ENCODE assay signal across 7 cellular contexts in genomic region chr11:32333335-32333991, GRCh38.
DNase-seq lines count a peak whose midpoint lies in the region; ATAC-seq and TF ChIP-seq lines count a peak whose summit lies in the region.

No MANE protein-coding gene starts in this region.

- DNase-seq in GM23338 (ENCODE audit: low spot score) (peak; percentile 81), lung (ENCODE audit: low spot score) (peak; percentile 74), D341Med (ENCODE audit: low spot score) (no peak), GF-D8 (lab: John Stamatoyannopoulos, UW) (no peak)
- DNase-seq in activated CD4-positive, alpha-beta T cell treated with anti-CD3 and anti-CD28 coated beads for 24 hours (ENCODE audit: low read depth in 2 of 2) = peak; percentile 7 to 25
- no peak for DNase-seq in effector memory CD4-positive, alpha-beta T cell
- DNase-seq in stimulated activated CD8-positive, alpha-beta memory T cell treated with anti-CD3 and anti-CD28 coated beads, Interleukin-4, amount 100 ng/mL, for 24 hours (ENCODE audit: low read depth) = peak; percentile 7

- H3K4me3 Mint-ChIP-seq in GM23338 = peak overlapping the region; percentile 75

- peaks cover 14% of the 10 kb centered on the region for H3K36me3 Mint-ChIP-seq in GM23338 (ENCODE audit: low read depth)

- 3 to 7% methylated on average over 57 of the region's 57 CpGs for WGBS in lung, 2 donors

- H3K9me3 ChIP-seq in effector memory CD4-positive, alpha-beta T cell (ENCODE audit: control insufficient read depth, low read length) = no peaks in the 10 kb centered on the region
- H3K9me3 ChIP-seq in lung (ENCODE audit: control insufficient read depth in 2 of 2, insufficient read depth in 1 of 2, low read length in 1 of 2) = peaks cover 0 to 6% of the 10 kb centered on the region in 2 donors

- H3K27ac ChIP-seq in GM23338 (ENCODE audit: low read depth) = no peak overlapping the region
- H3K27ac ChIP-seq in effector memory CD4-positive, alpha-beta T cell (ENCODE audit: insufficient read depth, low read length, poor library complexity, severe bottlenecking) = no peak overlapping the region
- H3K27ac ChIP-seq in lung (ENCODE audit: low read depth in 1 of 2, low read length in 1 of 2) = no peak overlapping the region

- TF ChIP-seq CTCF in GM23338 (conservative IDR thresholded peaks at IDR 0.05; ENCODE audit: low read depth in 2 of 2) (peak; percentile 52 to 55), lung (IDR thresholded peaks at IDR 0.05; ENCODE audit: control extremely low read depth, extremely low read depth) (no peak)

- peaks cover 29% of the 10 kb centered on the region for H3K9me3 Mint-ChIP-seq in GM23338

- H3K4me3 ChIP-seq in GM23338 (peak overlapping the region; percentile 66), lung (no peak overlapping the region)
- peak overlapping the region; percentile 68 for H3K4me3 ChIP-seq in effector memory CD4-positive, alpha-beta T cell (ENCODE audit: insufficient read depth, low read depth, low read length, poor library complexity, severe bottlenecking)

- H3K4me1 ChIP-seq in GM23338 (ENCODE audit: insufficient read depth) (peaks cover 9% of the 10 kb centered on the region; the same call in 1 of the 2 replicates), lung (ENCODE audit: control insufficient read depth in 2 of 2, insufficient read depth in 2 of 2, low read length in 2 of 2) (peaks cover 0 to 2% of the 10 kb centered on the region in 2 donors)
- H3K4me1 ChIP-seq in effector memory CD4-positive, alpha-beta T cell (ENCODE audit: control insufficient read depth, insufficient read depth, low read length, poor library complexity, severe bottlenecking) = peaks cover 3% of the 10 kb centered on the region

- H3K9me2 ChIP-seq in GM23338 (ENCODE audit: insufficient read depth) = peaks cover 6% of the 10 kb centered on the region; the same call in 1 of the 2 replicates

- peaks cover 14% of the 10 kb centered on the region for H3K4me1 Mint-ChIP-seq in GM23338

- H3K79me2 ChIP-seq in GM23338 (replicated peaks; ENCODE audit: insufficient read depth) = no peaks in the 10 kb centered on the region

- H2AFZ ChIP-seq in GM23338 = peak overlapping the region; percentile 99

- peaks cover 27% of the 10 kb centered on the region for H3K27me3 Mint-ChIP-seq in GM23338 (ENCODE audit: insufficient read depth, low read depth, poor library complexity)

- no peaks in the 10 kb centered on the region for H4K20me1 ChIP-seq in GM23338 (replicated peaks; ENCODE audit: insufficient read depth)

- peak overlapping the region; percentile 91 for H3K4me2 ChIP-seq in GM23338

- H3K27me3 ChIP-seq in GM23338 (ENCODE audit: insufficient read depth) (peaks cover 42% of the 10 kb centered on the region), lung (ENCODE audit: control insufficient read depth, insufficient read depth) (no peaks in the 10 kb centered on the region)
- H3K27me3 ChIP-seq in effector memory CD4-positive, alpha-beta T cell (replicated peaks; ENCODE audit: control insufficient read depth, insufficient read depth, low read length, poor library complexity, severe bottlenecking) = peaks cover 3% of the 10 kb centered on the region

- peak; percentile 92 for ATAC-seq in GM23338
- peak; percentile 75 for ATAC-seq in lung (ENCODE audit: insufficient read depth, low FRiP score)

- H3K36me3 ChIP-seq in GM23338 (ENCODE audit: insufficient read depth) (no peaks in the 10 kb centered on the region; the same call in 1 of the 2 replicates), lung (ENCODE audit: control insufficient read depth in 2 of 2, insufficient read depth in 2 of 2, low read length in 2 of 2) (no peaks in the 10 kb centered on the region)
- no peaks in the 10 kb centered on the region for H3K36me3 ChIP-seq in effector memory CD4-positive, alpha-beta T cell (ENCODE audit: control insufficient read depth, insufficient read depth, low read length)

- no peak overlapping the region for H3K27ac Mint-ChIP-seq in GM23338

- H3F3A ChIP-seq in GM23338 (replicated peaks; ENCODE audit: low read depth) = peaks cover 6% of the 10 kb centered on the region

TF ChIP-seq in GM23338, 12 proteins besides CTCF, POLR2A, EP300 and RAD21:
- TF ChIP-seq JUNB (IDR thresholded peaks at IDR 0.05; ENCODE audit: unreplicated experiment) = no peak
- TF ChIP-seq NANOG (IDR thresholded peaks at IDR 0.05; ENCODE audit: borderline replicate concordance) = no peak
- TF ChIP-seq POLR2AphosphoS5 (IDR thresholded peaks at IDR 0.05; ENCODE audit: low read depth) = 0 out of 2 replicates have a peak, but pooled peaks have one; percentile 21

Comparison
In these comparisons a context has a peak if more than half of its experiments do, and no peak if none do; other contexts are left out.
1. DNase-seq: peak in GM23338 (single experiment), activated CD4-positive, alpha-beta T cell treated with anti-CD3 and anti-CD28 coated beads for 24 hours (2 of 2), lung (single experiment) and stimulated activated CD8-positive, alpha-beta memory T cell treated with anti-CD3 and anti-CD28 coated beads, Interleukin-4, amount 100 ng/mL, for 24 hours (single experiment); none in effector memory CD4-positive, alpha-beta T cell (0 of 3), D341Med (single experiment) and GF-D8 (single experiment).